ENCODE assay signal across 13 cellular contexts in the genomic region with DNA sequence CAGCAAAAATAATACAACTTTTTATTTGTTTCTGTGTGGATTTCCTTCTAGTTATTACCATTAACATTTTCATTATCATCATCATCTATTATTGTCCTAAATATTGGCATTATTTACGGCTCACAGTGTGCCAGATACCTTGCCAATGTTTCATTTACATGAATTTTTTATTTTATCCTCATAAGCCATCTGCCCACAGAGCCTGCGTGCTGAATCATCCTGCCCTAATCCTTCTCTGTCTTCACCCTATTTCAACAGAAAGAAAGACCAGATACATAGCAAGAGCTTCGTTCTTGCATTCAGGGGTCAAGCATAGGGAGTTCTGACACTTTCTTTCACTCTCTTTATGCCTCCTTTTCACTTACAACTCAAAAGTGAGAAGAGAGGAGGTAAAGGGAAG.
A peak's percentile ranks its signal among the peaks of the same experiment; 100 is the strongest.
DNase-seq lines count a peak whose midpoint lies in the region; ATAC-seq and TF ChIP-seq lines count a peak whose summit lies in the region.
"Had no signal": no experiment of that assay in that cellular context is flagged by ENCODE, and none has a peak within 500 bp of the region (broad histone marks: within the 10 kb centered on the region; RNA-seq: fewer than 3 reads in every experiment).

No MANE protein-coding gene starts in this region.

- peaks cover 13% of the 10 kb centered on the region for H3K9me3 Mint-ChIP-seq in mesothelial cell of epicardium
- H3K9me3 Mint-ChIP-seq: activated T-cell treated with anti-CD3 and anti-CD28 coated beads, Interleukin-2, amount 50 U/mL, for 72 hours had no signal

- H3K4me3 ChIP-seq in GM12865 (ENCODE audit: low read depth, low read length) (no peak overlapping the region; the same call in 1 of the 2 replicates), esophagus muscularis mucosa (peak overlapping the region; percentile 11 to 30 (median 24)), ovary (peak overlapping the region; percentile 15)
- H3K4me3 ChIP-seq: cardiac muscle cell, gastrocnemius medialis had no signal

- peak; percentile 12 for DNase-seq in GM12865 (ENCODE audit: low read depth)
- DNase-seq in NOMO-1 treated with DMSO at 0.1 percent for 48 hours (lab: John Stamatoyannopoulos, UW; ENCODE audit: unreplicated experiment): peak; percentile 28
- DNase-seq in esophagus muscularis mucosa (ENCODE audit: extremely low spot score): no peak
- no peak for DNase-seq in ovary
- DNase-seq in mesothelial cell of epicardium (ENCODE audit: low spot score in 2 of 2, unreplicated experiment in 2 of 2): no peak
- no peak for DNase-seq in GM19240 (ENCODE audit: insufficient read length, low spot score)
- DNase-seq in left colon: no peak
- no peak for DNase-seq in T-helper 9 cell
- DNase-seq: activated T-cell treated with anti-CD3 and anti-CD28 coated beads, Interleukin-2, amount 50 U/mL, for 72 hours; gastrocnemius medialis; NCI-H1105 treated with DMSO at 0.1 percent for 48 hours had no signal

- no peak for TF ChIP-seq POLR2A in esophagus muscularis mucosa (IDR thresholded peaks at IDR 0.05; ENCODE audit: low read depth)
- TF ChIP-seq POLR2A in ovary (IDR thresholded peaks at IDR 0.05): no peak

- H3K36me3 ChIP-seq in esophagus muscularis mucosa: no peaks in the 10 kb centered on the region
- H3K36me3 ChIP-seq in ovary: no peaks in the 10 kb centered on the region
- H3K36me3 ChIP-seq: cardiac muscle cell, gastrocnemius medialis had no signal

- no peak for ATAC-seq in left colon
- ATAC-seq: activated T-cell treated with anti-CD3 and anti-CD28 coated beads, Interleukin-2, amount 50 U/mL, for 72 hours; gastrocnemius medialis had no signal

- H3K27ac ChIP-seq in esophagus muscularis mucosa (replicated peaks in 1 of 4) (peak overlapping the region in 3 of 4 donors; percentile 25 to 50 (median 45)), ovary (peak overlapping the region in 1 of 2 donors; percentile 1)
- H3K27ac ChIP-seq: cardiac muscle cell, gastrocnemius medialis had no signal

- peaks cover 2% of the 10 kb centered on the region for H3K4me1 Mint-ChIP-seq in mesothelial cell of epicardium

- no peaks in the 10 kb centered on the region for H3K27me3 ChIP-seq in esophagus muscularis mucosa
- H3K27me3 ChIP-seq in ovary: no peaks in the 10 kb centered on the region
- H3K27me3 ChIP-seq: cardiac muscle cell, gastrocnemius medialis had no signal

- TF ChIP-seq EP300 in esophagus muscularis mucosa (IDR thresholded peaks at IDR 0.05) (no peak), ovary (IDR thresholded peaks at IDR 0.05) (no peak)

- no peaks in the 10 kb centered on the region for H3K9me3 ChIP-seq in esophagus muscularis mucosa
- no peaks in the 10 kb centered on the region for H3K9me3 ChIP-seq in ovary
- H3K9me3 ChIP-seq: gastrocnemius medialis had no signal

- intact Hi-C loops in esophagus muscularis mucosa (cut with DNase I) (no loop called here), ovary (cut with DNase I) (no loop called here), left colon (cut with DNase I, micrococcal nuclease) (no loop called here)

- peaks cover 8% of the 10 kb centered on the region for H3K36me3 Mint-ChIP-seq in mesothelial cell of epicardium

- 19% methylated on average over 3 of the region's 3 CpGs for WGBS in esophagus muscularis mucosa
- 30 to 46% (median 43%) methylated on average over 3 of the region's 3 CpGs for WGBS in ovary, 3 donors

- no peaks in the 10 kb centered on the region for H3K27me3 Mint-ChIP-seq in mesothelial cell of epicardium (ENCODE audit: low read depth)
- H3K27me3 Mint-ChIP-seq: progenitor cell of endocrine pancreas had no signal

- no peak overlapping the region for H3K4me3 Mint-ChIP-seq in mesothelial cell of epicardium
- H3K4me3 Mint-ChIP-seq: activated T-cell treated with anti-CD3 and anti-CD28 coated beads, Interleukin-2, amount 50 U/mL, for 72 hours had no signal

- TF ChIP-seq CTCF in GM12865 (IDR thresholded peaks at IDR 0.05; ENCODE audit: insufficient read depth, low read depth, low read length, missing control alignments) (no peak), esophagus muscularis mucosa (IDR thresholded peaks at IDR 0.05) (no peak), ovary (IDR thresholded peaks at IDR 0.05) (no peak), mesothelial cell of epicardium (IDR thresholded peaks at IDR 0.05; ENCODE audit: unreplicated experiment) (no peak)

- H3K4me1 ChIP-seq in esophagus muscularis mucosa (peaks cover 0 to 13% (median 5%) of the 10 kb centered on the region in 4 donors), ovary (ENCODE audit: insufficient read depth) (peaks cover 1% of the 10 kb centered on the region)
- H3K4me1 ChIP-seq: gastrocnemius medialis had no signal

- no peak overlapping the region for H3K27ac Mint-ChIP-seq in mesothelial cell of epicardium
- H3K27ac Mint-ChIP-seq: activated T-cell treated with anti-CD3 and anti-CD28 coated beads, Interleukin-2, amount 50 U/mL, for 72 hours; progenitor cell of endocrine pancreas had no signal

Comparison
In these comparisons a context has a peak if more than half of its experiments do, and no peak if none do; other contexts are left out.
1. DNase-seq: peak in GM12865 (single experiment) and NOMO-1 treated with DMSO at 0.1 percent for 48 hours (single experiment); none in esophagus muscularis mucosa (single experiment), ovary (0 of 5), mesothelial cell of epicardium (0 of 2), GM19240 (single experiment), left colon (0 of 2) and T-helper 9 cell (single experiment).